ENCODE assay signal across 1 cellular context in the genomic region with DNA sequence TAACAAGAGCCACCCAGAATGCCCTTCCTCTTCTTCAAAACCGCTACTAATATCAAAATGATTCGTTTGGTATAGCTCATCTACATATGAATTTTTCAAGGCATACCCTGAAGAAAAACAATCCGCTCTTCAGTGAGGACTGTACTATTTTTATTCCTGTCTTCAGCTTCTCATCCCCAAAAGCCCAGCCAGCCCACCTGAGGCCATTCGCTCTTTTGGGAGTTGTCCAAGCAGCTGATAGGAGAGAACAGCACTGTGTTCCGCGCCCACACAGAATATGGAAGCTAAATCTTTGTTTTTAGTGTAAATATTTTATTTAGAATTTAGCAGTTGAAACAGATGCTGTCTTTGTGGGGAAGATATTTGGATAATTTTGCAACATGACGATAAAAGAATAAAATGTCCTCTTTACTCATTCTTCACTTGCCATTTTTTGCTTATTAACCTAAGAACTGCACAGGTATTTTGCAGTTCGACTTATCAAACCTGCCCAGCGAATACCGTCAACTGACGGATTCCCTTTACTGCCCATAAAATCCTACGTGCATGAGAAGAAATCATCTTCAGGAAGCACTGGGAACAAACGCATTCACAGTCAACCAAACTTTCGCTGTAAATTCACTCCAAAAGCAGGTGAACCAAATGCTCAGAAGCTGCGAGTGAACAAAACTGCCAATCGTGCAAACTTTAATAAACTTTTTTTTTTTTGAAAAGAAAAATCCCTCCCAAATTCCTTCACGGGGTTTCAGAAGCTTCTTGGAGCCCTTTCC.
TF ChIP-seq lines count a peak whose summit lies in the region.

No MANE protein-coding gene starts in this region.

TF ChIP-seq in endothelial cell of umbilical vein, 7 proteins besides CTCF, POLR2A, EP300 and RAD21:
- TF ChIP-seq EZH2 (IDR thresholded peaks at IDR 0.05; ENCODE audit: borderline replicate concordance, low read depth, low read length, severe bottlenecking), result no peak
- TF ChIP-seq POLR2AphosphoS5 (IDR thresholded peaks at IDR 0.05; ENCODE audit: insufficient read depth, low read depth, low read length), result no peak
- no peak for TF ChIP-seq GATA2 (IDR thresholded peaks at IDR 0.05; ENCODE audit: insufficient read depth, insufficient read length, low read depth, low read length)
- no peak for TF ChIP-seq MYC (IDR thresholded peaks at IDR 0.05; ENCODE audit: low read depth, low read length)
- no peak for TF ChIP-seq FOS (IDR thresholded peaks at IDR 0.05; ENCODE audit: borderline replicate concordance, insufficient read depth, low read length)
- TF ChIP-seq MAX (IDR thresholded peaks at IDR 0.05; ENCODE audit: insufficient read depth, insufficient read length), result no peak
- no peak for TF ChIP-seq JUN (IDR thresholded peaks at IDR 0.05; ENCODE audit: borderline replicate concordance, insufficient read depth, insufficient read length, low read depth)
TF ChIP-seq in endothelial cell of umbilical vein: peak in this region for 0.
